ENCODE assay signal across 12 cellular contexts in genomic region chr12:47825239-47825639, GRCh38. TPM values are rescaled to one million over a fixed set of nuclear protein-coding genes. Genes with fewer than 3 reads are reported as not detected.
DNase-seq lines count a peak whose midpoint lies in the region; ATAC-seq, FAIRE-seq and TF ChIP-seq lines count a peak whose summit lies in the region.
"Had no signal": no experiment of that assay in that cellular context is flagged by ENCODE, and none has a peak within 500 bp of the region (broad histone marks: within the 10 kb centered on the region; RNA-seq: fewer than 3 reads in every experiment).

No MANE protein-coding gene starts in this region.

- no peaks in the 10 kb centered on the region for H3K9me3 ChIP-seq in neural progenitor cell (ENCODE audit: low read depth)
- no peaks in the 10 kb centered on the region for H3K9me3 ChIP-seq in small intestine (ENCODE audit: control insufficient read depth, low read depth)

- no peaks in the 10 kb centered on the region for H3K27me3 Mint-ChIP-seq in natural killer cell treated with Interleukin-12 subunit alpha and Interleukin-12 subunit beta and Interleukin-15 and Interleukin-18, amount 100 ng/mL, for 72 hours
- H3K27me3 Mint-ChIP-seq in natural killer cell (ENCODE audit: low read depth in 2 of 2), result no peaks in the 10 kb centered on the region
- peaks cover 20% of the 10 kb centered on the region for H3K27me3 Mint-ChIP-seq in neural progenitor cell (ENCODE audit: insufficient read depth, low read depth)
- H3K27me3 Mint-ChIP-seq: B cell had no signal

- no peak overlapping the region for H3K4me2 ChIP-seq in neural progenitor cell

- no peaks in the 10 kb centered on the region for H3K79me2 ChIP-seq in neural progenitor cell (ENCODE audit: low read depth)

- FAIRE-seq in small intestine (lab: Jason Lieb, UNC), result no peak
- FAIRE-seq: GM12892, H54 had no signal

- intact Hi-C loops in natural killer cell (cut with micrococcal nuclease), result no loop called here

- H3K4me3 ChIP-seq in coronary artery, result no peak overlapping the region
- H3K4me3 ChIP-seq in neural progenitor cell, result no peak overlapping the region
- H3K4me3 ChIP-seq in small intestine (ENCODE audit: low read depth in 1 of 2, low read length in 2 of 2), result no peak overlapping the region

- no peak overlapping the region for H3K4me3 Mint-ChIP-seq in natural killer cell treated with Interleukin-12 subunit alpha and Interleukin-12 subunit beta and Interleukin-15 and Interleukin-18, amount 100 ng/mL, for 72 hours
- H3K4me3 Mint-ChIP-seq in natural killer cell (no peak overlapping the region), neural progenitor cell (no peak overlapping the region)
- H3K4me3 Mint-ChIP-seq: B cell had no signal

- peaks cover 16% of the 10 kb centered on the region for H3F3A ChIP-seq in neural progenitor cell (ENCODE audit: low read depth)

- peaks cover 43 to 51% of the 10 kb centered on the region in 2 donors for H3K4me1 Mint-ChIP-seq in natural killer cell treated with Interleukin-12 subunit alpha and Interleukin-12 subunit beta and Interleukin-15 and Interleukin-18, amount 100 ng/mL, for 72 hours (ENCODE audit: low read depth in 2 of 2)
- peaks cover 23 to 27% of the 10 kb centered on the region in 2 donors for H3K4me1 Mint-ChIP-seq in natural killer cell
- H3K4me1 Mint-ChIP-seq in neural progenitor cell, result peaks cover 78% of the 10 kb centered on the region

- DNase-seq in natural killer cell treated with Interleukin-12 subunit alpha and Interleukin-12 subunit beta and Interleukin-15 and Interleukin-18, amount 100 ng/mL, for 72 hours (ENCODE audit: low spot score), result no peak
- DNase-seq in natural killer cell (no peak), coronary artery (ENCODE audit: low spot score) (no peak), neural progenitor cell (ENCODE audit: low spot score) (no peak), HuH-7 (ENCODE audit: low spot score) (no peak), NCI-H2171 (lab: John Stamatoyannopoulos, UW) (no peak), small intestine (no peak)
- DNase-seq: NCI-H524 had no signal

- H4K20me1 ChIP-seq in neural progenitor cell (ENCODE audit: low read depth), result no peaks in the 10 kb centered on the region

- no peak overlapping the region for H2AFZ ChIP-seq in neural progenitor cell (replicated peaks)

- 33 to 43% (median 41%) methylated on average over 3 of the region's 3 CpGs for whole genome bisulfite sequencing in small intestine, 3 donors

- H3K9me3 Mint-ChIP-seq in natural killer cell treated with Interleukin-12 subunit alpha and Interleukin-12 subunit beta and Interleukin-15 and Interleukin-18, amount 100 ng/mL, for 72 hours, result no peaks in the 10 kb centered on the region
- no peaks in the 10 kb centered on the region for H3K9me3 Mint-ChIP-seq in natural killer cell
- no peaks in the 10 kb centered on the region for H3K9me3 Mint-ChIP-seq in neural progenitor cell

- H3K4me1 ChIP-seq in neural progenitor cell (peaks cover 18% of the 10 kb centered on the region), small intestine (ENCODE audit: control insufficient read depth in 2 of 2, insufficient read depth in 1 of 2, low read depth in 1 of 2, low read length in 1 of 2) (peaks cover 0 to 23% of the 10 kb centered on the region in 2 donors)

- no peak for ATAC-seq in natural killer cell treated with Interleukin-12 subunit alpha and Interleukin-12 subunit beta and Interleukin-15 and Interleukin-18, amount 100 ng/mL, for 72 hours
- no peak for ATAC-seq in natural killer cell
- no peak for ATAC-seq in HG03045 (IDR thresholded peaks at IDR 0.05; ENCODE audit: unreplicated experiment)

- H3K27me3 ChIP-seq in neural progenitor cell (peaks cover 22% of the 10 kb centered on the region), small intestine (ENCODE audit: control insufficient read depth in 2 of 2, insufficient read depth in 2 of 2, low read length in 2 of 2) (no peaks in the 10 kb centered on the region)

- no peak overlapping the region for H3K9ac ChIP-seq in neural progenitor cell

- H3K36me3 Mint-ChIP-seq in natural killer cell treated with Interleukin-12 subunit alpha and Interleukin-12 subunit beta and Interleukin-15 and Interleukin-18, amount 100 ng/mL, for 72 hours, result no peaks in the 10 kb centered on the region
- H3K36me3 Mint-ChIP-seq in natural killer cell, result no peaks in the 10 kb centered on the region
- H3K36me3 Mint-ChIP-seq in neural progenitor cell, result no peaks in the 10 kb centered on the region

- peak overlapping the region; percentile 86 to 89 for H3K27ac Mint-ChIP-seq in natural killer cell treated with Interleukin-12 subunit alpha and Interleukin-12 subunit beta and Interleukin-15 and Interleukin-18, amount 100 ng/mL, for 72 hours
- H3K27ac Mint-ChIP-seq in natural killer cell, result no peak overlapping the region
- peak overlapping the region; percentile 72 for H3K27ac Mint-ChIP-seq in neural progenitor cell
- H3K27ac Mint-ChIP-seq: B cell had no signal

- no peaks in the 10 kb centered on the region for H3K36me3 ChIP-seq in neural progenitor cell
- no peaks in the 10 kb centered on the region for H3K36me3 ChIP-seq in small intestine (ENCODE audit: control insufficient read depth in 2 of 2, insufficient read depth in 2 of 2, low read length in 2 of 2)

- H3K27ac ChIP-seq in coronary artery, result peak overlapping the region; percentile 96 to 100
- H3K27ac ChIP-seq in neural progenitor cell, result no peak overlapping the region
- H3K27ac ChIP-seq in small intestine (ENCODE audit: low read depth in 1 of 2, low read length in 1 of 2), result peak overlapping the region in 1 of 2 donors; percentile 41

- TF ChIP-seq CTCF in natural killer cell (IDR thresholded peaks at IDR 0.05) (no peak), coronary artery (IDR thresholded peaks at IDR 0.05) (no peak), neural progenitor cell (IDR thresholded peaks at IDR 0.05) (no peak)

RNA-seq across cellular contexts. Expression of gene HDAC7, which starts 5.5 kb away (rescaled TPM):
- total RNA-seq in natural killer cell treated with Interleukin-12 subunit alpha and Interleukin-12 subunit beta and Interleukin-15 and Interleukin-18, amount 100 ng/mL, for 72 hours, result 100 to 1,000 TPM; 127 to 176 TPM
- total RNA-seq in natural killer cell (100 to 1,000 TPM; 141 to 235 (median 147) TPM), neural progenitor cell (ENCODE audit: low replicate concordance) (7.2 and 14.2 TPM in 2 replicates)
- polyA plus RNA-seq in small intestine, result 10 to 100 TPM in 1 of 3 donors, 1 to 10 TPM in 2; 2.2 to 30.3 (median 6.2) TPM

RNA-seq across cellular contexts. Expression of gene SLC48A1, which starts 52.2 kb away (rescaled TPM):
- total RNA-seq in natural killer cell treated with Interleukin-12 subunit alpha and Interleukin-12 subunit beta and Interleukin-15 and Interleukin-18, amount 100 ng/mL, for 72 hours, result 1 to 10 TPM; 5.1 to 9.8 TPM
- total RNA-seq in natural killer cell, result 1 to 10 TPM; 2.0 to 4.4 (median 3.4) TPM
- total RNA-seq in neural progenitor cell (ENCODE audit: low replicate concordance), result 8.3 and 16.7 TPM in 2 replicates
- polyA plus RNA-seq in small intestine, result 10 to 100 TPM in 1 of 3 donors, 1 to 10 TPM in 2; 5.1 to 12.1 (median 5.4) TPM

Comparison
In these comparisons a context has a peak if more than half of its experiments do, and no peak if none do; other contexts are left out.
1. H3K27ac Mint-ChIP-seq: peak in natural killer cell treated with Interleukin-12 subunit alpha and Interleukin-12 subunit beta and Interleukin-15 and Interleukin-18, amount 100 ng/mL, for 72 hours (2 of 2) and neural progenitor cell (single experiment); none in natural killer cell (0 of 2).